Comparison of ENCODE assay signal across 16 cellular contexts in genomic region chr15:75212200-75212858, GRCh38. TPM values are rescaled to one million over a fixed set of nuclear protein-coding genes. Genes with fewer than 3 reads are reported as not detected.
"Had no signal": no experiment of that assay in that cellular context is flagged by ENCODE, and none has a peak within 500 bp of the region (broad histone marks: within the 10 kb centered on the region; RNA-seq: fewer than 3 reads in every experiment).

No MANE protein-coding gene starts in this region.

- H3K9me3 ChIP-seq: ovary, spleen, thyroid gland, uterus had no signal

- H3K27me3 Mint-ChIP-seq: brain had no signal

- H3K27ac Mint-ChIP-seq: brain, neural progenitor cell had no signal

- FAIRE-seq: endothelial cell of umbilical vein had no signal

- DNase-seq: activated naive CD4-positive, alpha-beta T cell treated with anti-CD3 and anti-CD28 coated beads, Interleukin-2, amount 50 U/mL, for 16 hours; amygdala; cortex of kidney; effector CD4-positive, alpha-beta T cell; foreskin melanocyte; head of caudate nucleus; ovary; spleen; thyroid gland; uterus had no signal

- H3K27me3 ChIP-seq: neural progenitor cell, ovary, spleen, thyroid gland, uterus had no signal

- H3K4me3 ChIP-seq: neural progenitor cell, ovary, spleen, thyroid gland, uterus had no signal

- H3K4me3 Mint-ChIP-seq: brain, neural progenitor cell had no signal

- H3K36me3 ChIP-seq: neural progenitor cell, ovary, uterus had no signal

- H3K4me1 ChIP-seq: neural progenitor cell had no signal

- H3K27ac ChIP-seq: neural progenitor cell, ovary, spleen, thyroid gland, uterus had no signal

- H3K4me1 Mint-ChIP-seq: neural progenitor cell had no signal

- ATAC-seq: sciatic nerve had no signal

- H3K9me3 Mint-ChIP-seq: brain, neural progenitor cell had no signal

RNA-seq across cellular contexts. Expression of gene GOLGA6C, which starts 45.8 kb away (rescaled TPM):
- total RNA-seq: endothelial cell of umbilical vein, mesenteric fat pad, ovary, pulmonary artery endothelial cell, sciatic nerve, spleen, thyroid gland, uterus had no signal
- polyA plus RNA-seq: endothelial cell of umbilical vein, ovary, spleen had no signal
